ENCODE assay signal across 10 cellular contexts in genomic region chr19:31340059-31341025, GRCh38. TPM values are rescaled to one million over a fixed set of nuclear protein-coding genes. Genes with fewer than 3 reads are reported as not detected.
A peak's percentile ranks its signal among the peaks of the same experiment; 100 is the strongest.
DNase-seq lines count a peak whose midpoint lies in the region; TF ChIP-seq lines count a peak whose summit lies in the region.
"Had no signal": no experiment of that assay in that cellular context is flagged by ENCODE, and none has a peak within 500 bp of the region (broad histone marks: within the 10 kb centered on the region; RNA-seq: fewer than 3 reads in every experiment).

No MANE protein-coding gene starts in this region.

- H3K27me3 ChIP-seq in mesenchymal stem cell (ENCODE audit: control insufficient read depth in 1 of 2, insufficient read depth in 1 of 2, low read length in 2 of 2) = no peaks in the 10 kb centered on the region

- H3K36me3 Mint-ChIP-seq in activated T-helper 1 cell treated with anti-CD3 and anti-CD28 coated beads, Interleukin-12 subunit alpha, Interleukin-12 subunit beta, Interleukin-2, Interleukin-4 antibody, amounts not matched to agents 30 ng/mL and 10 ng/mL and 1 ng/mL, durations not matched to agents 14 hours and 24 hours and 36 hours (ENCODE audit: low read depth) = peaks cover 4% of the 10 kb centered on the region
- H3K36me3 Mint-ChIP-seq in endothelial cell (ENCODE audit: low read depth, unreplicated experiment) = no peaks in the 10 kb centered on the region

- peak overlapping the region in 1 of 2 experiments; percentile 1 for H3K23ac ChIP-seq in mesenchymal stem cell (ENCODE audit: low read length in 2 of 2)

- H2BK12ac ChIP-seq in mesenchymal stem cell (ENCODE audit: low read length in 2 of 2) = peak overlapping the region in 1 of 2 experiments; percentile 73

- WGBS in mesenchymal stem cell = 21% methylated on average over 8 of the region's 14 CpGs

- no peak overlapping the region for H3K4me2 ChIP-seq in mesenchymal stem cell (ENCODE audit: low read length, poor library complexity, severe bottlenecking)

- peaks cover 25 to 32% of the 10 kb centered on the region in 2 experiments for H3K36me3 ChIP-seq in mesenchymal stem cell (ENCODE audit: control insufficient read depth in 1 of 2, insufficient read depth in 2 of 2, low read depth in 1 of 2, low read length in 2 of 2)

- peak overlapping the region in 1 of 2 experiments; percentile 57 for H3K4ac ChIP-seq in mesenchymal stem cell (ENCODE audit: low read depth in 1 of 2, low read length in 2 of 2)

- H2AFZ ChIP-seq in mesenchymal stem cell (ENCODE audit: low read depth, low read length) = no peak overlapping the region

- H3K4me3 ChIP-seq in mesenchymal stem cell (ENCODE audit: insufficient read depth in 1 of 2, low read depth in 1 of 2, low read length in 2 of 2) = peak overlapping the region in 1 of 2 experiments; percentile 63
- H3K4me3 ChIP-seq: K562 had no signal

- peaks cover 11% of the 10 kb centered on the region for H3K79me1 ChIP-seq in mesenchymal stem cell (replicated peaks; ENCODE audit: low read length, poor library complexity, severe bottlenecking)

- H3K9me3 Mint-ChIP-seq in activated T-helper 1 cell treated with anti-CD3 and anti-CD28 coated beads, Interleukin-12 subunit alpha, Interleukin-12 subunit beta, Interleukin-2, Interleukin-4 antibody, amounts not matched to agents 30 ng/mL and 10 ng/mL and 1 ng/mL, durations not matched to agents 14 hours and 24 hours and 36 hours = no peaks in the 10 kb centered on the region
- H3K9me3 Mint-ChIP-seq in endothelial cell (ENCODE audit: unreplicated experiment) = no peaks in the 10 kb centered on the region

- no peak overlapping the region for H2BK15ac ChIP-seq in mesenchymal stem cell (ENCODE audit: low read depth, poor library complexity, severe bottlenecking)

- peaks cover 23% of the 10 kb centered on the region for H3K4me1 Mint-ChIP-seq in activated T-helper 1 cell treated with anti-CD3 and anti-CD28 coated beads, Interleukin-12 subunit alpha, Interleukin-12 subunit beta, Interleukin-2, Interleukin-4 antibody, amounts not matched to agents 30 ng/mL and 10 ng/mL and 1 ng/mL, durations not matched to agents 14 hours and 24 hours and 36 hours (ENCODE audit: low read depth)
- peaks cover 28% of the 10 kb centered on the region for H3K4me1 Mint-ChIP-seq in endothelial cell (ENCODE audit: unreplicated experiment)

- H3K27ac ChIP-seq in mesenchymal stem cell (ENCODE audit: low read length, poor library complexity, severe bottlenecking) = no peak overlapping the region

- peak overlapping the region; percentile 55 for H4K91ac ChIP-seq in mesenchymal stem cell (ENCODE audit: low read length)

- H3K9ac ChIP-seq in mesenchymal stem cell (ENCODE audit: low read length) = peak overlapping the region; percentile 72

- DNase-seq in AML-193 (lab: John Stamatoyannopoulos, UW) = peak; percentile 27 to 33
- peak; percentile 49 for DNase-seq in HT-29 (ENCODE audit: low spot score)
- DNase-seq in activated T-helper 1 cell treated with anti-CD3 and anti-CD28 coated beads, Interleukin-12 subunit alpha, Interleukin-12 subunit beta, Interleukin-2, Interleukin-4 antibody, amounts not matched to agents 30 ng/mL and 10 ng/mL and 1 ng/mL, durations not matched to agents 14 hours and 24 hours and 36 hours (ENCODE audit: low spot score) = no peak
- DNase-seq in mesenchymal stem cell = peak; percentile 42
- no peak for DNase-seq in NCI-H1048 (lab: John Stamatoyannopoulos, UW)
- DNase-seq in NAMALWA (ENCODE audit: low spot score) = no peak
- DNase-seq in activated CD8-positive, alpha-beta memory T cell treated with anti-CD3 and anti-CD28 coated beads, Interleukin-2, amount 50 U/mL, for 48 hours = no peak
- no peak for DNase-seq in endothelial cell (ENCODE audit: low spot score)
- DNase-seq: trophoblast cell had no signal

- no peaks in the 10 kb centered on the region for H3K9me3 ChIP-seq in mesenchymal stem cell (ENCODE audit: control insufficient read depth, low read length)

- intact Hi-C loops in activated T-helper 1 cell treated with anti-CD3 and anti-CD28 coated beads, Interleukin-12 subunit alpha, Interleukin-12 subunit beta, Interleukin-2, Interleukin-4 antibody, amounts not matched to agents 30 ng/mL and 10 ng/mL and 1 ng/mL, durations not matched to agents 14 hours and 24 hours and 36 hours (cut with micrococcal nuclease) = loop anchor here (10.0 kb wide), 1 partner anchor 1506 kb away; no protein-coding TSS in a partner anchor

- peaks cover 40% of the 10 kb centered on the region for H3K27me3 Mint-ChIP-seq in activated T-helper 1 cell treated with anti-CD3 and anti-CD28 coated beads, Interleukin-12 subunit alpha, Interleukin-12 subunit beta, Interleukin-2, Interleukin-4 antibody, amounts not matched to agents 30 ng/mL and 10 ng/mL and 1 ng/mL, durations not matched to agents 14 hours and 24 hours and 36 hours (ENCODE audit: insufficient read depth)
- peaks cover 2% of the 10 kb centered on the region for H3K27me3 Mint-ChIP-seq in endothelial cell (ENCODE audit: unreplicated experiment)

- H3K4me3 Mint-ChIP-seq in activated T-helper 1 cell treated with anti-CD3 and anti-CD28 coated beads, Interleukin-12 subunit alpha, Interleukin-12 subunit beta, Interleukin-2, Interleukin-4 antibody, amounts not matched to agents 30 ng/mL and 10 ng/mL and 1 ng/mL, durations not matched to agents 14 hours and 24 hours and 36 hours = peak overlapping the region; percentile 3
- no peak overlapping the region for H3K4me3 Mint-ChIP-seq in endothelial cell (ENCODE audit: unreplicated experiment)

- H2BK120ac ChIP-seq in mesenchymal stem cell (ENCODE audit: low read depth, low read length) = peak overlapping the region; percentile 27

- H3K27ac Mint-ChIP-seq in activated T-helper 1 cell treated with anti-CD3 and anti-CD28 coated beads, Interleukin-12 subunit alpha, Interleukin-12 subunit beta, Interleukin-2, Interleukin-4 antibody, amounts not matched to agents 30 ng/mL and 10 ng/mL and 1 ng/mL, durations not matched to agents 14 hours and 24 hours and 36 hours = peak overlapping the region; percentile 42
- no peak overlapping the region for H3K27ac Mint-ChIP-seq in endothelial cell (ENCODE audit: unreplicated experiment)

- H3K4me1 ChIP-seq in mesenchymal stem cell (ENCODE audit: control insufficient read depth, insufficient read depth, low read depth, low read length) = peaks cover 31% of the 10 kb centered on the region

- no peak for TF ChIP-seq CTCF in endothelial cell (IDR thresholded peaks at IDR 0.05; ENCODE audit: unreplicated experiment)

- peak overlapping the region; percentile 33 for H4K8ac ChIP-seq in mesenchymal stem cell (ENCODE audit: low read length)

- peak overlapping the region; percentile 4 to 87 for H3K18ac ChIP-seq in mesenchymal stem cell (ENCODE audit: low read depth in 1 of 2, low read length in 2 of 2)

- no peak overlapping the region for H2AK5ac ChIP-seq in mesenchymal stem cell (ENCODE audit: low read length, severe bottlenecking)

- H2BK5ac ChIP-seq in mesenchymal stem cell (ENCODE audit: low read depth, low read length, poor library complexity, severe bottlenecking) = no peak overlapping the region

- H3K14ac ChIP-seq in mesenchymal stem cell (ENCODE audit: low read length in 2 of 2) = peak overlapping the region in 1 of 2 experiments; percentile 62

RNA-seq across cellular contexts. Expression of gene TSHZ3, which starts 8.9 kb away (rescaled TPM):
- total RNA-seq in HT-29 (2014; rRNA removed; shearing (Covaris generic)) = not detected in 2 replicates
- total RNA-seq in activated T-helper 1 cell treated with anti-CD3 and anti-CD28 coated beads, Interleukin-12 subunit alpha, Interleukin-12 subunit beta, Interleukin-2, Interleukin-4 antibody, amounts not matched to agents 30 ng/mL and 10 ng/mL and 1 ng/mL, durations not matched to agents 14 hours and 24 hours and 36 hours = 1.5 and 2.0 TPM in 2 replicates
- polyA plus RNA-seq in mesenchymal stem cell (2013, experiment 1 of 2) = 28.5 TPM
- polyA plus RNA-seq in mesenchymal stem cell (2013, experiment 2 of 2) = 27.9 TPM
- 12.3 TPM for total RNA-seq in endothelial cell (ENCODE audit: unreplicated experiment)

Comparison
In these comparisons a context has a peak if more than half of its experiments do, and no peak if none do; other contexts are left out.
1. DNase-seq: peak in AML-193 (2 of 2), HT-29 (single experiment) and mesenchymal stem cell (single experiment); none in activated T-helper 1 cell treated with anti-CD3 and anti-CD28 coated beads, Interleukin-12 subunit alpha, Interleukin-12 subunit beta, Interleukin-2, Interleukin-4 antibody, amounts not matched to agents 30 ng/mL and 10 ng/mL and 1 ng/mL, durations not matched to agents 14 hours and 24 hours and 36 hours (single experiment), NCI-H1048 (single experiment), NAMALWA (single experiment), activated CD8-positive, alpha-beta memory T cell treated with anti-CD3 and anti-CD28 coated beads, Interleukin-2, amount 50 U/mL, for 48 hours (single experiment) and endothelial cell (single experiment).